ENCODE assay signal across 1 cellular context in the genomic region with DNA sequence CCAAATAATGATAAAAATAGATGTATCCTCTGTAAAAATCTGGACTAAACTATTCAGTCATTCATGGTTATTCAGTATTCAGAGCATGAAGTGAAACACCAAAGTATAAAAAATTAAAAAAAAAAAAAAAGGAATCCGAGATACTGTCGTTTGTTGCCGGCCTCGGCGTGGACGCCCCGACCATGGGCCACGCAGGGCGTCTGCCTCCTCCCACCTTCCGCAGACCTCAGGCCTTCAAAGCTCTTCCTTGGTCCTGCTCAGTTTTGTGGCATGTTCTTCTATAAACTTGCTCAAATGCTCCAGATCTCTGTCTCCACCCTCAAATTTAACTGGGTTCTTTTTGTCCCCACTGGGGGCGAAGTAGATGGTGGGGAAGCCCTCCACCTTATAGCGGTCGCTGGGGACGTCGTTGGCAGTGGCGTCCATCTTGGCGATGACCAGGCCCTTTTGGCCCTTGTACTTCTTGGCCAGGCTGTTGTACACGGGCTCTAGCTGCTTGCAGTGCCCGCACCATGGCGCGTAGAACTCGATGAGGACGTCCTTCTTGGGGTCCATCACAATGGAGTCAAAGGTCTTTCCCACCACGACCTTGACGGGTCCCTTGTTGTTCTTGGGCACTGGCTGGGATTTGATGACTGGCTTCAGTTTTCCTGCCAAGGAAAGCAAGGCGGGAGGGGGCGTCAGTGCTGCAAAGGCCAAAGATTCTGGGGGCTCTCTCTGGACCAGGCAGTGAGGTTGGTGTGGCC.
TF ChIP-seq lines count a peak whose summit lies in the region.

No MANE protein-coding gene starts in this region.

TF ChIP-seq in WTC11, 78 proteins besides CTCF, POLR2A, EP300 and RAD21 (continued from another document):
- TF ChIP-seq, protein P1, sequence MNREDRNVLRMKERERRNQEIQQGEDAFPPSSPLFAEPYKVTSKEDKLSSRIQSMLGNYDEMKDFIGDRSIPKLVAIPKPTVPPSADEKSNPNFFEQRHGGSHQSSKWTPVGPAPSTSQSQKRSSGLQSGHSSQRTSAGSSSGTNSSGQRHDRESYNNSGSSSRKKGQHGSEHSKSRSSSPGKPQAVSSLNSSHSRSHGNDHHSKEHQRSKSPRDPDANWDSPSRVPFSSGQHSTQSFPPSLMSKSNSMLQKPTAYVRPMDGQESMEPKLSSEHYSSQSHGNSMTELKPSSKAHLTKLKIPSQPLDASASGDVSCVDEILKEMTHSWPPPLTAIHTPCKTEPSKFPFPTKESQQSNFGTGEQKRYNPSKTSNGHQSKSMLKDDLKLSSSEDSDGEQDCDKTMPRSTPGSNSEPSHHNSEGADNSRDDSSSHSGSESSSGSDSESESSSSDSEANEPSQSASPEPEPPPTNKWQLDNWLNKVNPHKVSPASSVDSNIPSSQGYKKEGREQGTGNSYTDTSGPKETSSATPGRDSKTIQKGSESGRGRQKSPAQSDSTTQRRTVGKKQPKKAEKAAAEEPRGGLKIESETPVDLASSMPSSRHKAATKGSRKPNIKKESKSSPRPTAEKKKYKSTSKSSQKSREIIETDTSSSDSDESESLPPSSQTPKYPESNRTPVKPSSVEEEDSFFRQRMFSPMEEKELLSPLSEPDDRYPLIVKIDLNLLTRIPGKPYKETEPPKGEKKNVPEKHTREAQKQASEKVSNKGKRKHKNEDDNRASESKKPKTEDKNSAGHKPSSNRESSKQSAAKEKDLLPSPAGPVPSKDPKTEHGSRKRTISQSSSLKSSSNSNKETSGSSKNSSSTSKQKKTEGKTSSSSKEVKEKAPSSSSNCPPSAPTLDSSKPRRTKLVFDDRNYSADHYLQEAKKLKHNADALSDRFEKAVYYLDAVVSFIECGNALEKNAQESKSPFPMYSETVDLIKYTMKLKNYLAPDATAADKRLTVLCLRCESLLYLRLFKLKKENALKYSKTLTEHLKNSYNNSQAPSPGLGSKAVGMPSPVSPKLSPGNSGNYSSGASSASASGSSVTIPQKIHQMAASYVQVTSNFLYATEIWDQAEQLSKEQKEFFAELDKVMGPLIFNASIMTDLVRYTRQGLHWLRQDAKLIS (CRISPR knock-in tag; IDR thresholded peaks at IDR 0.05; ENCODE audit: borderline replicate concordance): no peak
TF ChIP-seq in WTC11: peak in this region for 0.
